In genomic region chr20:10565191-10565921, GRCh38 we compare ENCODE assay signal across 1 cellular context.
A peak's percentile ranks its signal among the peaks of the same experiment; 100 is the strongest.
TF ChIP-seq lines count a peak whose summit lies in the region.

No MANE protein-coding gene starts in this region.

TF ChIP-seq in HepG2, 621 proteins besides CTCF, POLR2A, EP300 and RAD21 (continued from another document and continues in another):
- TF ChIP-seq, protein P1, sequence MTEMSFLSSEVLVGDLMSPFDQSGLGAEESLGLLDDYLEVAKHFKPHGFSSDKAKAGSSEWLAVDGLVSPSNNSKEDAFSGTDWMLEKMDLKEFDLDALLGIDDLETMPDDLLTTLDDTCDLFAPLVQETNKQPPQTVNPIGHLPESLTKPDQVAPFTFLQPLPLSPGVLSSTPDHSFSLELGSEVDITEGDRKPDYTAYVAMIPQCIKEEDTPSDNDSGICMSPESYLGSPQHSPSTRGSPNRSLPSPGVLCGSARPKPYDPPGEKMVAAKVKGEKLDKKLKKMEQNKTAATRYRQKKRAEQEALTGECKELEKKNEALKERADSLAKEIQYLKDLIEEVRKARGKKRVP (CRISPR knock-in tag; IDR thresholded peaks at IDR 0.05) = peak in 1 of 2 experiments; percentile 81; a peak in 2 of 4 replicates
- peak; percentile 54; the same call in 1 of the 2 replicates for TF ChIP-seq SPEN (CRISPR knock-in tag; IDR thresholded peaks at IDR 0.05; ENCODE audit: low read depth)
- no peak for TF ChIP-seq ZNF616 (CRISPR knock-in tag; IDR thresholded peaks at IDR 0.05; ENCODE audit: low read depth)
- TF ChIP-seq DPF2 (CRISPR knock-in tag; IDR thresholded peaks at IDR 0.05; ENCODE audit: borderline replicate concordance, low read depth) = peak; percentile 95
- no peak for TF ChIP-seq SALL2 (CRISPR knock-in tag; IDR thresholded peaks at IDR 0.05)
- TF ChIP-seq ARNT (IDR thresholded peaks at IDR 0.05) = no peak
- TF ChIP-seq ZSCAN21 (CRISPR knock-in tag; IDR thresholded peaks at IDR 0.05; ENCODE audit: borderline replicate concordance) = no peak; the same call in 1 of the 2 replicates
- TF ChIP-seq KMT2B (CRISPR knock-in tag; IDR thresholded peaks at IDR 0.05) = peak; percentile 47; the same call in 1 of the 2 replicates
- TF ChIP-seq REXO4 (CRISPR knock-in tag; IDR thresholded peaks at IDR 0.05; ENCODE audit: borderline replicate concordance) = no peak
- TF ChIP-seq SOX6 (IDR thresholded peaks at IDR 0.05) = no peak
- peak; percentile 92 for TF ChIP-seq SOX6 (CRISPR knock-in tag; IDR thresholded peaks at IDR 0.05)
- TF ChIP-seq RARA (CRISPR knock-in tag; IDR thresholded peaks at IDR 0.05) = peak; percentile 94
- TF ChIP-seq, protein P2, sequence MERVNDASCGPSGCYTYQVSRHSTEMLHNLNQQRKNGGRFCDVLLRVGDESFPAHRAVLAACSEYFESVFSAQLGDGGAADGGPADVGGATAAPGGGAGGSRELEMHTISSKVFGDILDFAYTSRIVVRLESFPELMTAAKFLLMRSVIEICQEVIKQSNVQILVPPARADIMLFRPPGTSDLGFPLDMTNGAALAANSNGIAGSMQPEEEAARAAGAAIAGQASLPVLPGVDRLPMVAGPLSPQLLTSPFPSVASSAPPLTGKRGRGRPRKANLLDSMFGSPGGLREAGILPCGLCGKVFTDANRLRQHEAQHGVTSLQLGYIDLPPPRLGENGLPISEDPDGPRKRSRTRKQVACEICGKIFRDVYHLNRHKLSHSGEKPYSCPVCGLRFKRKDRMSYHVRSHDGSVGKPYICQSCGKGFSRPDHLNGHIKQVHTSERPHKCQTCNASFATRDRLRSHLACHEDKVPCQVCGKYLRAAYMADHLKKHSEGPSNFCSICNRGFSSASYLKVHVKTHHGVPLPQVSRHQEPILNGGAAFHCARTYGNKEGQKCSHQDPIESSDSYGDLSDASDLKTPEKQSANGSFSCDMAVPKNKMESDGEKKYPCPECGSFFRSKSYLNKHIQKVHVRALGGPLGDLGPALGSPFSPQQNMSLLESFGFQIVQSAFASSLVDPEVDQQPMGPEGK (CRISPR knock-in tag; IDR thresholded peaks at IDR 0.05) = peak; percentile 60
- no peak for TF ChIP-seq EZH2 (conservative IDR thresholded peaks at IDR 0.05; ENCODE audit: low read depth, low read length)
- no peak; the same call in 1 of the 2 replicates for TF ChIP-seq ZNF761 (CRISPR knock-in tag; conservative IDR thresholded peaks at IDR 0.05)
- TF ChIP-seq ZNF343 (CRISPR knock-in tag; IDR thresholded peaks at IDR 0.05) = no peak; the same call in 1 of the 2 replicates
- TF ChIP-seq FIP1L1 (IDR thresholded peaks at IDR 0.05; ENCODE audit: borderline replicate concordance, insufficient read depth, low read depth, low read length) = no peak
- TF ChIP-seq RCOR2 (CRISPR knock-in tag; IDR thresholded peaks at IDR 0.05) = peak; percentile 97
- no peak for TF ChIP-seq HIVEP1 (CRISPR knock-in tag; IDR thresholded peaks at IDR 0.05)
- peak; percentile 89 for TF ChIP-seq MLX (CRISPR knock-in tag; IDR thresholded peaks at IDR 0.05)
- TF ChIP-seq, protein P3, sequence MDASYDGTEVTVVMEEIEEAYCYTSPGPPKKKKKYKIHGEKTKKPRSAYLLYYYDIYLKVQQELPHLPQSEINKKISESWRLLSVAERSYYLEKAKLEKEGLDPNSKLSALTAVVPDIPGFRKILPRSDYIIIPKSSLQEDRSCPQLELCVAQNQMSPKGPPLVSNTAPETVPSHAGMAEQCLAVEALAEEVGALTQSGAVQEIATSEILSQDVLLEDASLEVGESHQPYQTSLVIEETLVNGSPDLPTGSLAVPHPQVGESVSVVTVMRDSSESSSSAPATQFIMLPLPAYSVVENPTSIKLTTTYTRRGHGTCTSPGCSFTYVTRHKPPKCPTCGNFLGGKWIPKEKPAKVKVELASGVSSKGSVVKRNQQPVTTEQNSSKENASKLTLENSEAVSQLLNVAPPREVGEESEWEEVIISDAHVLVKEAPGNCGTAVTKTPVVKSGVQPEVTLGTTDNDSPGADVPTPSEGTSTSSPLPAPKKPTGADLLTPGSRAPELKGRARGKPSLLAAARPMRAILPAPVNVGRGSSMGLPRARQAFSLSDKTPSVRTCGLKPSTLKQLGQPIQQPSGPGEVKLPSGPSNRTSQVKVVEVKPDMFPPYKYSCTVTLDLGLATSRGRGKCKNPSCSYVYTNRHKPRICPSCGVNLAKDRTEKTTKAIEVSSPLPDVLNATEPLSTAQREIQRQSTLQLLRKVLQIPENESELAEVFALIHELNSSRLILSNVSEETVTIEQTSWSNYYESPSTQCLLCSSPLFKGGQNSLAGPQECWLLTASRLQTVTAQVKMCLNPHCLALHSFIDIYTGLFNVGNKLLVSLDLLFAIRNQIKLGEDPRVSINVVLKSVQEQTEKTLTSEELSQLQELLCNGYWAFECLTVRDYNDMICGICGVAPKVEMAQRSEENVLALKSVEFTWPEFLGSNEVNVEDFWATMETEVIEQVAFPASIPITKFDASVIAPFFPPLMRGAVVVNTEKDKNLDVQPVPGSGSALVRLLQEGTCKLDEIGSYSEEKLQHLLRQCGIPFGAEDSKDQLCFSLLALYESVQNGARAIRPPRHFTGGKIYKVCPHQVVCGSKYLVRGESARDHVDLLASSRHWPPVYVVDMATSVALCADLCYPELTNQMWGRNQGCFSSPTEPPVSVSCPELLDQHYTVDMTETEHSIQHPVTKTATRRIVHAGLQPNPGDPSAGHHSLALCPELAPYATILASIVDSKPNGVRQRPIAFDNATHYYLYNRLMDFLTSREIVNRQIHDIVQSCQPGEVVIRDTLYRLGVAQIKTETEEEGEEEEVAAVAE (CRISPR knock-in tag; IDR thresholded peaks at IDR 0.05; ENCODE audit: borderline replicate concordance) = peak; percentile 84
- peak; percentile 98 for TF ChIP-seq NCOA2 (CRISPR knock-in tag; IDR thresholded peaks at IDR 0.05)
- TF ChIP-seq ZBTB21 (CRISPR knock-in tag; IDR thresholded peaks at IDR 0.05) = peak; percentile 29; the same call in 1 of the 2 replicates
- TF ChIP-seq ZMAT3 (CRISPR knock-in tag; conservative IDR thresholded peaks at IDR 0.05) = no peak
- no peak for TF ChIP-seq RNF219 (CRISPR knock-in tag; IDR thresholded peaks at IDR 0.05)
- TF ChIP-seq ZNF777 (CRISPR knock-in tag; IDR thresholded peaks at IDR 0.05) = 0 out of 2 replicates have a peak, but pooled peaks have one; percentile 11
- TF ChIP-seq SRSF9 (IDR thresholded peaks at IDR 0.05; ENCODE audit: borderline replicate concordance, insufficient read depth, low read depth, low read length, poor library complexity, severe bottlenecking) = no peak
- peak; percentile 84; the same call in 1 of the 2 replicates for TF ChIP-seq DNMT3B (CRISPR knock-in tag; conservative IDR thresholded peaks at IDR 0.05)
- no peak for TF ChIP-seq THYN1 (CRISPR knock-in tag; IDR thresholded peaks at IDR 0.05; ENCODE audit: borderline replicate concordance, low read depth)
- peak; percentile 60; the same call in 1 of the 2 replicates for TF ChIP-seq HOXA3 (CRISPR knock-in tag; IDR thresholded peaks at IDR 0.05)
- 0 out of 2 replicates have a peak, but pooled peaks have one; percentile 18 for TF ChIP-seq ZNF564 (CRISPR knock-in tag; IDR thresholded peaks at IDR 0.05)
- TF ChIP-seq SRY (CRISPR knock-in tag; IDR thresholded peaks at IDR 0.05) = no peak
- TF ChIP-seq ZNF280D (CRISPR knock-in tag; IDR thresholded peaks at IDR 0.05) = peak; percentile 88; the same call in 1 of the 2 replicates
- peak; percentile 32; the same call in 1 of the 2 replicates for TF ChIP-seq TAF1 (CRISPR knock-in tag; IDR thresholded peaks at IDR 0.05)
- TF ChIP-seq HMG20B (CRISPR knock-in tag; conservative IDR thresholded peaks at IDR 0.05) = peak; percentile 60; the same call in 1 of the 2 replicates
- TF ChIP-seq ZNF879 (CRISPR knock-in tag; IDR thresholded peaks at IDR 0.05) = no peak
- TF ChIP-seq ETV5 (CRISPR knock-in tag; IDR thresholded peaks at IDR 0.05; ENCODE audit: borderline replicate concordance) = peak; percentile 94
- TF ChIP-seq ZNF17 (CRISPR knock-in tag; IDR thresholded peaks at IDR 0.05) = no peak
- no peak for TF ChIP-seq AGO1 (IDR thresholded peaks at IDR 0.05; ENCODE audit: low read depth, low read length, poor library complexity, severe bottlenecking)
- TF ChIP-seq, protein P4, sequence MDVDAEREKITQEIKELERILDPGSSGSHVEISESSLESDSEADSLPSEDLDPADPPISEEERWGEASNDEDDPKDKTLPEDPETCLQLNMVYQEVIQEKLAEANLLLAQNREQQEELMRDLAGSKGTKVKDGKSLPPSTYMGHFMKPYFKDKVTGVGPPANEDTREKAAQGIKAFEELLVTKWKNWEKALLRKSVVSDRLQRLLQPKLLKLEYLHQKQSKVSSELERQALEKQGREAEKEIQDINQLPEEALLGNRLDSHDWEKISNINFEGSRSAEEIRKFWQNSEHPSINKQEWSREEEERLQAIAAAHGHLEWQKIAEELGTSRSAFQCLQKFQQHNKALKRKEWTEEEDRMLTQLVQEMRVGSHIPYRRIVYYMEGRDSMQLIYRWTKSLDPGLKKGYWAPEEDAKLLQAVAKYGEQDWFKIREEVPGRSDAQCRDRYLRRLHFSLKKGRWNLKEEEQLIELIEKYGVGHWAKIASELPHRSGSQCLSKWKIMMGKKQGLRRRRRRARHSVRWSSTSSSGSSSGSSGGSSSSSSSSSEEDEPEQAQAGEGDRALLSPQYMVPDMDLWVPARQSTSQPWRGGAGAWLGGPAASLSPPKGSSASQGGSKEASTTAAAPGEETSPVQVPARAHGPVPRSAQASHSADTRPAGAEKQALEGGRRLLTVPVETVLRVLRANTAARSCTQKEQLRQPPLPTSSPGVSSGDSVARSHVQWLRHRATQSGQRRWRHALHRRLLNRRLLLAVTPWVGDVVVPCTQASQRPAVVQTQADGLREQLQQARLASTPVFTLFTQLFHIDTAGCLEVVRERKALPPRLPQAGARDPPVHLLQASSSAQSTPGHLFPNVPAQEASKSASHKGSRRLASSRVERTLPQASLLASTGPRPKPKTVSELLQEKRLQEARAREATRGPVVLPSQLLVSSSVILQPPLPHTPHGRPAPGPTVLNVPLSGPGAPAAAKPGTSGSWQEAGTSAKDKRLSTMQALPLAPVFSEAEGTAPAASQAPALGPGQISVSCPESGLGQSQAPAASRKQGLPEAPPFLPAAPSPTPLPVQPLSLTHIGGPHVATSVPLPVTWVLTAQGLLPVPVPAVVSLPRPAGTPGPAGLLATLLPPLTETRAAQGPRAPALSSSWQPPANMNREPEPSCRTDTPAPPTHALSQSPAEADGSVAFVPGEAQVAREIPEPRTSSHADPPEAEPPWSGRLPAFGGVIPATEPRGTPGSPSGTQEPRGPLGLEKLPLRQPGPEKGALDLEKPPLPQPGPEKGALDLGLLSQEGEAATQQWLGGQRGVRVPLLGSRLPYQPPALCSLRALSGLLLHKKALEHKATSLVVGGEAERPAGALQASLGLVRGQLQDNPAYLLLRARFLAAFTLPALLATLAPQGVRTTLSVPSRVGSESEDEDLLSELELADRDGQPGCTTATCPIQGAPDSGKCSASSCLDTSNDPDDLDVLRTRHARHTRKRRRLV (CRISPR knock-in tag; IDR thresholded peaks at IDR 0.05) = no peak
- no peak for TF ChIP-seq ZNF333 (CRISPR knock-in tag; IDR thresholded peaks at IDR 0.05; ENCODE audit: borderline replicate concordance)
- TF ChIP-seq ZNF335 (CRISPR knock-in tag; IDR thresholded peaks at IDR 0.05) = peak; percentile 33
- TF ChIP-seq ZNF580 (CRISPR knock-in tag; IDR thresholded peaks at IDR 0.05; ENCODE audit: borderline replicate concordance, low read depth) = peak; percentile 63
- TF ChIP-seq KAT8 (CRISPR knock-in tag; IDR thresholded peaks at IDR 0.05) = peak; percentile 89
- TF ChIP-seq KLF15 (CRISPR knock-in tag; IDR thresholded peaks at IDR 0.05; ENCODE audit: borderline replicate concordance) = no peak
- TF ChIP-seq MTF2 (CRISPR knock-in tag; IDR thresholded peaks at IDR 0.05; ENCODE audit: borderline replicate concordance) = no peak
